ENCODE assay signal across 8 cellular contexts in the genomic region with DNA sequence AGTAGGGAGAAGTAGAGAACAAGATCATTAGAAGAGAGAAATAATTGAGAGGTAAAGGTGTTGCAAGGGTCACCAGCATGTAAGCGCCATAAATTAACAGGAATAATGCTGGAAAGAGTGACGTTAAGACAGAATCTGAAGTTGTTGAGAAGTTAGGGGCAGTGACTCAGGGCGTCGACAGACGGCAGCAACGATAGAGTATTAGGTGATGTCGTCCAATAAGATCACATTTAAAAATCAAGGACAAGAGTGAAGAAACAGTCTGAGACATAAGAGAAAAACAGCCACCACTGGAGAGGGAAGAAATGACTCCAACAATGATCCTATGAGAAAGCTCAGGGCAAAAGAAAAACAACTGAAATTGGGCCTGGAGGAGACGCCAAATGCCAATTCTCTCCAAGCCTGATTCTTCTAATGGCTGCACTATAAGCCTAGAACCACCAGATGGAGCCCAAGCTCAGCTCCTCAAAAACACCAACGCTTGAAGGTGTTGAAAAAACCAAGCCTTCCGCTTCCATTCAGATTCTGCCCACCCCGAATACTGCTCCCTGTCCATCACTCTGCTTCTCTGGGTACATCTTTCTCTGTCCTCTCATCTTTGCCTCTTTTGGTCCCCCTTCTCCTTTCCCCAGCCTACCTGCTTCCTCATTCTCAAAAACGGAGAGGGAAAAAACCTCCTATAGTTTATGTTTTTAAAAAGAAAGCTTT.
DNase-seq lines count a peak whose midpoint lies in the region; ATAC-seq and TF ChIP-seq lines count a peak whose summit lies in the region.

No MANE protein-coding gene starts in this region.

- peak in 1 of 3 donors; percentile 78 for TF ChIP-seq CTCF in omental fat pad (IDR thresholded peaks at IDR 0.05)

- ATAC-seq in omental fat pad (ENCODE audit: low FRiP score) (peak; percentile 48), HG03378 (IDR thresholded peaks at IDR 0.05; ENCODE audit: unreplicated experiment) (no peak)

- DNase-seq in DMS79 (lab: John Stamatoyannopoulos, UW): peak; percentile 37
- DNase-seq in M059J (ENCODE audit: low read depth): peak; percentile 74
- DNase-seq in SHP77 treated with DMSO at 0.1 percent for 48 hours (lab: John Stamatoyannopoulos, UW): peak; percentile 44
- DNase-seq in activated effector memory CD4-positive, alpha-beta T cell treated with anti-CD3 and anti-CD28 coated beads, Interleukin-2, amount 50 U/mL, for 16 hours: peak; percentile 81
- DNase-seq in foreskin melanocyte: peak; percentile 53
- no peak for DNase-seq in omental fat pad (ENCODE audit: low spot score)
- DNase-seq in ureter (ENCODE audit: low spot score): peak; percentile 69
